ENCODE assay signal across 1 cellular context in the genomic region with DNA sequence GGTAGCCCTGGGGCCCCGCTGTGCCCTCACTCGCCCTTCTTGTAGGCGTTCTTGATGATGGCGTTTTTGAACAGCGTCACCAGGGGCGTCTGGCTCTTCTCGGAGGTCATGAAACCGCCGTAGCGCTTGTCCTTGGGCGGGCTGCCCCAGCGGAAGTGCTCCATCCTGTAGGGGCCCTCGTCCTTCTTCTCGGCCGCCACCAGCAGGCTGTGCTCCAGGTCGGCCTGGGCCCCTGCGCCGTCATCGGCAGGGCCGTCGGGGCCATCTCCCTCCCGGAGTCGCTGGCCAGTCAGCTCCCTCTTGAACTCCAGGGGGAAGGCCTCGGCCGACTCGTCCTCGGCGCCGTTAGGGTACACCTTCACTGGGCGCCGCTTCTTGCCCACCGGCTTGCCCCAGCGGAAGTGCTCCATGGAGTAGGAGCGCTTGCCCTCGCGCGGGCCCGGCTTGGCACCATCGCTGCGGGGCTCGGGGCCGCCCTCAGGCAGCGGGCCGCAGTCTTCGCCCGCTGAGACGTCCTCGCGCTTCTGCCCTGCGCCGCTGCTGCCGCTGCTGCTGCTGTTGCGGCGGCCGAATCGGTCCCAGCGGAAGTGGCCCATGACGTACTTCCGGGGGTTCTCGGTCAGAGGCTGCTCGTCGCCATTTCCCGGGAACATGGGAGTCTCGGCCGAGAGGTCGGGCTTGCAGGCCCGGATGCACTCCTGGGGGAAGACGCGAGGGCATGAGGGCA.
TF ChIP-seq lines count a peak whose summit lies in the region.

No MANE protein-coding gene starts in this region.

TF ChIP-seq in IMR-90, 13 proteins besides CTCF, POLR2A, EP300 and RAD21:
- no peak for TF ChIP-seq MAZ (IDR thresholded peaks at IDR 0.05; ENCODE audit: borderline replicate concordance, low read depth, low read length)
- TF ChIP-seq, protein P1, sequence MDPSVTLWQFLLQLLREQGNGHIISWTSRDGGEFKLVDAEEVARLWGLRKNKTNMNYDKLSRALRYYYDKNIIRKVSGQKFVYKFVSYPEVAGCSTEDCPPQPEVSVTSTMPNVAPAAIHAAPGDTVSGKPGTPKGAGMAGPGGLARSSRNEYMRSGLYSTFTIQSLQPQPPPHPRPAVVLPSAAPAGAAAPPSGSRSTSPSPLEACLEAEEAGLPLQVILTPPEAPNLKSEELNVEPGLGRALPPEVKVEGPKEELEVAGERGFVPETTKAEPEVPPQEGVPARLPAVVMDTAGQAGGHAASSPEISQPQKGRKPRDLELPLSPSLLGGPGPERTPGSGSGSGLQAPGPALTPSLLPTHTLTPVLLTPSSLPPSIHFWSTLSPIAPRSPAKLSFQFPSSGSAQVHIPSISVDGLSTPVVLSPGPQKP (IDR thresholded peaks at IDR 0.05; ENCODE audit: borderline replicate concordance, low read depth, low read length): no peak
- no peak for TF ChIP-seq FOS (IDR thresholded peaks at IDR 0.05; ENCODE audit: low read depth, low read length)
- TF ChIP-seq MXI1 (IDR thresholded peaks at IDR 0.05; ENCODE audit: borderline replicate concordance, low read depth, low read length): no peak
